8 cellular contexts compared by ENCODE assay signal in genomic region chr1:235074335-235075120, GRCh38. TPM values are rescaled to one million over a fixed set of nuclear protein-coding genes. Genes with fewer than 3 reads are reported as not detected.
A peak's percentile ranks its signal among the peaks of the same experiment; 100 is the strongest.
DNase-seq lines count a peak whose midpoint lies in the region; ATAC-seq and TF ChIP-seq lines count a peak whose summit lies in the region.

No MANE protein-coding gene starts in this region.

- H3K36me3 Mint-ChIP-seq in GM23338 (ENCODE audit: low read depth) (no peaks in the 10 kb centered on the region), chondrocyte (ENCODE audit: low read depth) (no peaks in the 10 kb centered on the region)
- no peaks in the 10 kb centered on the region for H3K36me3 Mint-ChIP-seq in stimulated activated memory B cell treated with anti-CD40 and anti-IgM and Interleukin-4, amounts not matched to agents 10 μg/mL and 1 μg/mL and 100 μg/mL, for 72 hours

- H3F3A ChIP-seq in GM23338 (replicated peaks; ENCODE audit: low read depth): peaks cover 14% of the 10 kb centered on the region

- H2AFZ ChIP-seq in GM23338: peak overlapping the region; percentile 78; the same call in 1 of the 2 replicates

- peak; percentile 81 for DNase-seq in GM06990 (ENCODE audit: extremely low read depth, insufficient read length)
- DNase-seq in GM23338 (ENCODE audit: low spot score): peak; percentile 20
- DNase-seq in NAMALWA (ENCODE audit: low spot score): peak; percentile 27
- DNase-seq in WERI-Rb-1: no peak
- no peak for DNase-seq in chondrocyte (ENCODE audit: low spot score)
- no peak for DNase-seq in putamen (ENCODE audit: low spot score)

- H3K9me3 ChIP-seq in WERI-Rb-1 (ENCODE audit: severe bottlenecking): no peaks in the 10 kb centered on the region
- H3K9me3 ChIP-seq in mesodermal cell (ENCODE audit: control insufficient read depth, low read length): peaks cover 6% of the 10 kb centered on the region

- H3K4me1 Mint-ChIP-seq in GM23338 (peaks cover 7% of the 10 kb centered on the region; the same call in 1 of the 3 replicates), chondrocyte (ENCODE audit: low read depth) (peaks cover 28% of the 10 kb centered on the region)
- peaks cover 30% of the 10 kb centered on the region for H3K4me1 Mint-ChIP-seq in stimulated activated memory B cell treated with anti-CD40 and anti-IgM and Interleukin-4, amounts not matched to agents 10 μg/mL and 1 μg/mL and 100 μg/mL, for 72 hours

- 64 to 72% methylated on average over 11 to 16 of the region's 17 CpGs for WGBS in mesodermal cell (ENCODE audit: insufficient coverage in 2 of 2), 2 experiments

- no peak overlapping the region for H3K4me2 ChIP-seq in GM23338

- no peaks in the 10 kb centered on the region for H3K79me2 ChIP-seq in GM23338 (replicated peaks; ENCODE audit: insufficient read depth)

- H3K27me3 ChIP-seq in GM06990 (replicated peaks; ENCODE audit: control insufficient read depth, insufficient read depth, low read length): no peaks in the 10 kb centered on the region
- H3K27me3 ChIP-seq in GM23338 (ENCODE audit: insufficient read depth): no peaks in the 10 kb centered on the region
- no peaks in the 10 kb centered on the region for H3K27me3 ChIP-seq in WERI-Rb-1 (ENCODE audit: insufficient read depth, low read depth, severe bottlenecking)

- H3K4me3 Mint-ChIP-seq in GM23338 (no peak overlapping the region), chondrocyte (ENCODE audit: unreplicated experiment) (peak overlapping the region; percentile 24)
- peak overlapping the region; percentile 69 for H3K4me3 Mint-ChIP-seq in stimulated activated memory B cell treated with anti-CD40 and anti-IgM and Interleukin-4, amounts not matched to agents 10 μg/mL and 1 μg/mL and 100 μg/mL, for 72 hours

- H3K36me3 ChIP-seq in GM06990 (ENCODE audit: control insufficient read depth, insufficient read depth, low read length): no peaks in the 10 kb centered on the region
- H3K36me3 ChIP-seq in GM23338 (ENCODE audit: insufficient read depth): no peaks in the 10 kb centered on the region
- H3K36me3 ChIP-seq in WERI-Rb-1: no peaks in the 10 kb centered on the region
- H3K36me3 ChIP-seq in mesodermal cell (ENCODE audit: control insufficient read depth, insufficient read depth, low read length): no peaks in the 10 kb centered on the region

- H3K4me1 ChIP-seq in GM23338 (ENCODE audit: insufficient read depth) (no peaks in the 10 kb centered on the region), mesodermal cell (ENCODE audit: control insufficient read depth, insufficient read depth, low read length, poor library complexity, severe bottlenecking) (peaks cover 34% of the 10 kb centered on the region)

- peak; percentile 43 for ATAC-seq in GM23338
- ATAC-seq in stimulated activated memory B cell treated with anti-CD40 and anti-IgM and Interleukin-4, amounts not matched to agents 10 μg/mL and 1 μg/mL and 100 μg/mL, for 72 hours: peak; percentile 76

- H4K20me1 ChIP-seq in GM23338 (replicated peaks; ENCODE audit: insufficient read depth): no peaks in the 10 kb centered on the region

- H3K27ac ChIP-seq in GM23338 (ENCODE audit: low read depth) (0 out of 2 replicates have a peak overlapping the region, but pooled peaks have one; percentile 39), WERI-Rb-1 (no peak overlapping the region), mesodermal cell (ENCODE audit: low read depth, low read length, severe bottlenecking) (peak overlapping the region; percentile 90)

- H3K27me3 Mint-ChIP-seq in GM23338 (ENCODE audit: insufficient read depth, low read depth, poor library complexity) (peaks cover 2% of the 10 kb centered on the region), chondrocyte (ENCODE audit: low read depth) (no peaks in the 10 kb centered on the region)
- no peaks in the 10 kb centered on the region for H3K27me3 Mint-ChIP-seq in stimulated activated memory B cell treated with anti-CD40 and anti-IgM and Interleukin-4, amounts not matched to agents 10 μg/mL and 1 μg/mL and 100 μg/mL, for 72 hours

- H3K9me3 Mint-ChIP-seq in GM23338 (no peaks in the 10 kb centered on the region), chondrocyte (ENCODE audit: low read depth) (no peaks in the 10 kb centered on the region)
- H3K9me3 Mint-ChIP-seq in stimulated activated memory B cell treated with anti-CD40 and anti-IgM and Interleukin-4, amounts not matched to agents 10 μg/mL and 1 μg/mL and 100 μg/mL, for 72 hours: no peaks in the 10 kb centered on the region

- H3K27ac Mint-ChIP-seq in GM23338: no peak overlapping the region
- peak overlapping the region; percentile 97 for H3K27ac Mint-ChIP-seq in chondrocyte (ENCODE audit: unreplicated experiment)
- no peak overlapping the region for H3K27ac Mint-ChIP-seq in stimulated activated memory B cell treated with anti-CD40 and anti-IgM and Interleukin-4, amounts not matched to agents 10 μg/mL and 1 μg/mL and 100 μg/mL, for 72 hours

- TF ChIP-seq CTCF in GM06990 (IDR thresholded peaks at IDR 0.05; ENCODE audit: insufficient read depth, low read length, poor library complexity, severe bottlenecking) (no peak), GM23338 (conservative IDR thresholded peaks at IDR 0.05; ENCODE audit: low read depth in 2 of 2) (no peak), WERI-Rb-1 (IDR thresholded peaks at IDR 0.05; ENCODE audit: low read depth, low read length) (0 out of 2 replicates have a peak, but pooled peaks have one; percentile 3), chondrocyte (IDR thresholded peaks at IDR 0.05) (no peak)

- no peaks in the 10 kb centered on the region for H3K9me2 ChIP-seq in GM23338 (ENCODE audit: insufficient read depth)

- peak overlapping the region; percentile 50 for H3K4me3 ChIP-seq in GM06990 (replicated peaks; ENCODE audit: low read depth, low read length)
- H3K4me3 ChIP-seq in GM23338: no peak overlapping the region
- H3K4me3 ChIP-seq in WERI-Rb-1 (ENCODE audit: low read depth, low read length): no peak overlapping the region
- H3K4me3 ChIP-seq in mesodermal cell (ENCODE audit: extremely low read depth, insufficient read depth, low read length, poor library complexity, severe bottlenecking): no peak overlapping the region

TF ChIP-seq in GM23338, 12 proteins besides CTCF, POLR2A, EP300 and RAD21 (continues in another document):
- TF ChIP-seq STAT1 (IDR thresholded peaks at IDR 0.05; ENCODE audit: unreplicated experiment) (no peak), EZH2phosphoT487 (IDR thresholded peaks at IDR 0.05; ENCODE audit: unreplicated experiment) (no peak), EZH2 (IDR thresholded peaks at IDR 0.05; ENCODE audit: low read depth, unreplicated experiment) (no peak), ETS1 (IDR thresholded peaks at IDR 0.05) (no peak), ZNF331 (CRISPR knock-in tag; IDR thresholded peaks at IDR 0.05; ENCODE audit: low read depth) (no peak)

RNA-seq across cellular contexts. Expression of gene TOMM20, which starts 54.1 kb away (rescaled TPM):
- total RNA-seq in GM23338 (2014; rRNA removed; shearing (Covaris generic)): 138 and 159 TPM in 2 replicates
- 116 and 138 TPM in 2 replicates for polyA plus RNA-seq in GM23338 (2016; fragmentation: Nextera tagmentation; extraction: Ambion mirVana)
- 66.3 to 89.1 TPM (median 80.7 TPM) in 3 replicates for total RNA-seq in chondrocyte
- 213 TPM for polyA plus RNA-seq in mesodermal cell (2013, experiment 1 of 2)
- 201 TPM for polyA plus RNA-seq in mesodermal cell (2013, experiment 2 of 2)

Comparison
In these comparisons a context has a peak if more than half of its experiments do, and no peak if none do; other contexts are left out.
1. DNase-seq: peak in GM06990 (single experiment), GM23338 (single experiment) and NAMALWA (single experiment); none in WERI-Rb-1 (single experiment), chondrocyte (single experiment) and putamen (single experiment).